22 cellular contexts compared by ENCODE assay signal in the genomic region with DNA sequence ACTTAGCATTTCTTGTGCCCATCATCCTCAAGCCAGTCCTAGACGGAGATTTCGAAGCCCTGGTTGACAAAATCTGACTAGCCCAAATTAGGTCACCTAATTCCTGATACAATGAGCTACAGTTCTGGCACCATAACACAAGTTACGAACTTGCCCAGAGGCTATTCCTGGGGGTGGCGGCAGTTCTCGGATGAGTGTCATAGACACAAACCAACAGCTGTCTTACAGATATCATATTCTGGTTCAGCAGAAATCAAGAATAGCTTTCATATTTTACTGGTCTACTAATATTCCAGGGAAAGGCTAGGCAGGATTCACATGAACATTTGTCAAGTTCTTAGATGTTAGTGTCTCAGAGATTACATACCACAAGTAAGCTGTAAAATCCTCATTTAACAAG. TPM values are rescaled to one million over a fixed set of nuclear protein-coding genes. Genes with fewer than 3 reads are reported as not detected.
DNase-seq lines count a peak whose midpoint lies in the region; ATAC-seq and TF ChIP-seq lines count a peak whose summit lies in the region.
"Had no signal": no experiment of that assay in that cellular context is flagged by ENCODE, and none has a peak within 500 bp of the region (broad histone marks: within the 10 kb centered on the region; RNA-seq: fewer than 3 reads in every experiment).

No MANE protein-coding gene starts in this region.

- H3K4me3 ChIP-seq in right atrium auricular region (no peak overlapping the region), rectal smooth muscle tissue (ENCODE audit: low read length) (no peak overlapping the region)
- H3K4me3 ChIP-seq: PC-9 had no signal

- peak overlapping the region; percentile 59 for H3K27ac Mint-ChIP-seq in chondrocyte (ENCODE audit: unreplicated experiment)
- H3K27ac Mint-ChIP-seq in activated naive CD4-positive, alpha-beta T cell treated with anti-CD3 and anti-CD28 coated beads for 36 hours = no peak overlapping the region
- H3K27ac Mint-ChIP-seq: activated B cell treated with CpG ODN at 0.5 μM for 24 hours, T-cell had no signal

- H3K27me3 ChIP-seq in right atrium auricular region (no peaks in the 10 kb centered on the region), rectal smooth muscle tissue (ENCODE audit: control insufficient read depth, insufficient read depth, low read length) (no peaks in the 10 kb centered on the region)
- H3K27me3 ChIP-seq: brain microvascular endothelial cell had no signal

- TF ChIP-seq CTCF in chondrocyte (IDR thresholded peaks at IDR 0.05) = no peak
- no peak for TF ChIP-seq CTCF in right atrium auricular region (IDR thresholded peaks at IDR 0.05)

- no peaks in the 10 kb centered on the region for H3K9me3 Mint-ChIP-seq in chondrocyte (ENCODE audit: low read depth)
- H3K9me3 Mint-ChIP-seq in activated naive CD4-positive, alpha-beta T cell treated with anti-CD3 and anti-CD28 coated beads for 36 hours = no peaks in the 10 kb centered on the region
- H3K9me3 Mint-ChIP-seq: activated B cell treated with CpG ODN at 0.5 μM for 24 hours, naive B cell, T-cell had no signal

- peak overlapping the region; percentile 60 to 69 for H3K27ac ChIP-seq in right atrium auricular region
- H3K27ac ChIP-seq in rectal smooth muscle tissue (ENCODE audit: low read depth, low read length) = peak overlapping the region; percentile 74
- H3K27ac ChIP-seq: brain microvascular endothelial cell, PC-9 had no signal

- no peak for ATAC-seq in GM18858 (IDR thresholded peaks at IDR 0.05; ENCODE audit: unreplicated experiment)
- ATAC-seq: T-cell had no signal

- DNase-seq in GM04503 (ENCODE audit: low read depth) (peak; percentile 91), chondrocyte (ENCODE audit: low spot score) (no peak), right atrium auricular region (ENCODE audit: low spot score) (no peak), amygdala (lab: John Stamatoyannopoulos, UW) (no peak), A172 (ENCODE audit: low spot score) (no peak)
- DNase-seq in activated naive CD4-positive, alpha-beta T cell treated with anti-CD3 and anti-CD28 coated beads for 36 hours = no peak
- DNase-seq: activated B cell treated with CpG ODN at 0.5 μM for 24 hours; activated gamma-delta T cell treated with Interleukin-2 at 50 U/mL for 16 hours; AML-193; brain microvascular endothelial cell; Calu3; effector CD4-positive, alpha-beta T cell; Kasumi-1; kidney; naive B cell; NCI-H2029; NCI-H526 treated with DMSO at 0.1 percent for 48 hours; PC-9; stimulated activated CD4-positive, alpha-beta T cell treated with anti-CD3 and anti-CD28 coated beads, Interleukin-4, amount 100 ng/mL, for 24 hours; T-cell had no signal

- H3K4me1 ChIP-seq in right atrium auricular region (peaks cover 0 to 20% of the 10 kb centered on the region in 2 donors), rectal smooth muscle tissue (ENCODE audit: control insufficient read depth, insufficient read depth, low read length) (peaks cover 2% of the 10 kb centered on the region)

- no peaks in the 10 kb centered on the region for H3K9me3 ChIP-seq in right atrium auricular region

- intact Hi-C loops in activated naive CD4-positive, alpha-beta T cell treated with anti-CD3 and anti-CD28 coated beads for 36 hours (cut with micrococcal nuclease) = no loop called here

- no peak overlapping the region for H3K4me3 Mint-ChIP-seq in chondrocyte (ENCODE audit: unreplicated experiment)
- no peak overlapping the region for H3K4me3 Mint-ChIP-seq in activated naive CD4-positive, alpha-beta T cell treated with anti-CD3 and anti-CD28 coated beads for 36 hours
- H3K4me3 Mint-ChIP-seq: activated B cell treated with CpG ODN at 0.5 μM for 24 hours, naive B cell, T-cell had no signal

- H3K36me3 Mint-ChIP-seq in chondrocyte (ENCODE audit: low read depth) = peaks cover 13% of the 10 kb centered on the region
- peaks cover 28% of the 10 kb centered on the region for H3K36me3 Mint-ChIP-seq in activated naive CD4-positive, alpha-beta T cell treated with anti-CD3 and anti-CD28 coated beads for 36 hours (ENCODE audit: low read depth)

- peaks cover 37% of the 10 kb centered on the region for H3K36me3 ChIP-seq in right atrium auricular region
- H3K36me3 ChIP-seq in rectal smooth muscle tissue (ENCODE audit: control insufficient read depth, insufficient read depth, low read length) = peaks cover 19% of the 10 kb centered on the region

- H3K27me3 Mint-ChIP-seq in chondrocyte (ENCODE audit: low read depth) = no peaks in the 10 kb centered on the region
- H3K27me3 Mint-ChIP-seq in activated naive CD4-positive, alpha-beta T cell treated with anti-CD3 and anti-CD28 coated beads for 36 hours (ENCODE audit: low read depth) = no peaks in the 10 kb centered on the region
- H3K27me3 Mint-ChIP-seq: activated B cell treated with CpG ODN at 0.5 μM for 24 hours, naive B cell, T-cell had no signal

- no peak overlapping the region for H3K9ac ChIP-seq in rectal smooth muscle tissue (ENCODE audit: low read length)

- peaks cover 50% of the 10 kb centered on the region for H3K4me1 Mint-ChIP-seq in chondrocyte (ENCODE audit: low read depth)
- no peaks in the 10 kb centered on the region for H3K4me1 Mint-ChIP-seq in activated naive CD4-positive, alpha-beta T cell treated with anti-CD3 and anti-CD28 coated beads for 36 hours (ENCODE audit: low read depth)

- CTCF ChIA-PET in activated naive CD4-positive, alpha-beta T cell treated with anti-CD3 and anti-CD28 coated beads for 36 hours (lab: Charles Lee) = interaction anchor here (0.7 to 6.8 kb wide), 8 partner anchors 100 to 278 kb away, joined by 3 to 95 read pairs (median 5); no protein-coding TSS in a partner anchor

RNA-seq across cellular contexts. Expression of a gene that starts 8.8 kb away (rescaled TPM):
- 66.8 to 86.0 TPM (median 81.3 TPM) in 3 replicates for total RNA-seq in chondrocyte
- 100 to 1,000 TPM in 1 of 2 donors, 10 to 100 TPM in 1; 67.8 to 110 TPM for total RNA-seq in right atrium auricular region
- total RNA-seq in A172 (2014; rRNA removed; shearing (Covaris generic)) = 123 and 171 TPM in 2 replicates
- 10 to 100 TPM; 42.6 to 44.7 TPM for total RNA-seq in activated naive CD4-positive, alpha-beta T cell treated with anti-CD3 and anti-CD28 coated beads for 36 hours

RNA-seq across cellular contexts. Expression of a gene that starts 8.9 kb away (rescaled TPM):
- total RNA-seq in chondrocyte (23.2 to 25.5 TPM (median 24.8 TPM) in 3 replicates), right atrium auricular region (10 to 100 TPM; 16.1 to 27.8 TPM)
- total RNA-seq in A172 (2014; rRNA removed; shearing (Covaris generic)) = 26.2 and 27.8 TPM in 2 replicates
- 10 to 100 TPM; 26.9 to 27.0 TPM for total RNA-seq in activated naive CD4-positive, alpha-beta T cell treated with anti-CD3 and anti-CD28 coated beads for 36 hours
